ENCODE assay signal across 1 cellular context in genomic region chr5:52007230-52007858, GRCh38.
A peak's percentile ranks its signal among the peaks of the same experiment; 100 is the strongest.
TF ChIP-seq lines count a peak whose summit lies in the region.

No MANE protein-coding gene starts in this region.

TF ChIP-seq in SK-N-SH, 30 proteins besides CTCF, POLR2A, EP300 and RAD21 (continued from another document):
- TF ChIP-seq ZBTB33 (IDR thresholded peaks at IDR 0.05; ENCODE audit: borderline replicate concordance, low read depth): no peak
- peak; percentile 93 for TF ChIP-seq SMC3 (IDR thresholded peaks at IDR 0.05; ENCODE audit: low read depth, low read length)
- TF ChIP-seq PBX3 (IDR thresholded peaks at IDR 0.05): no peak
- no peak for TF ChIP-seq POLR2AphosphoS5 (IDR thresholded peaks at IDR 0.05; ENCODE audit: low read depth, low read length)
- TF ChIP-seq FOXM1 (IDR thresholded peaks at IDR 0.05; ENCODE audit: low read depth): no peak
- TF ChIP-seq ELF1 (IDR thresholded peaks at IDR 0.05): no peak
- TF ChIP-seq TCF12 (IDR thresholded peaks at IDR 0.05): no peak
- no peak for TF ChIP-seq MXI1 (IDR thresholded peaks at IDR 0.05; ENCODE audit: low read depth, low read length)
